Comparison of ENCODE assay signal across 9 cellular contexts in genomic region chr2:207408086-207408794, GRCh38.
DNase-seq lines count a peak whose midpoint lies in the region; ATAC-seq lines count a peak whose summit lies in the region.
"Had no signal": no experiment of that assay in that cellular context is flagged by ENCODE, and none has a peak within 500 bp of the region (broad histone marks: within the 10 kb centered on the region; RNA-seq: fewer than 3 reads in every experiment).

No MANE protein-coding gene starts in this region.

- peak; percentile 97 for DNase-seq in NCI-H2196 treated with DMSO at 0.1 percent for 48 hours (lab: John Stamatoyannopoulos, UW; ENCODE audit: unreplicated experiment)
- DNase-seq in fibroblast of gingiva (ENCODE audit: low read depth): peak; percentile 65
- no peak for DNase-seq in naive thymus-derived CD8-positive, alpha-beta T cell
- no peak for DNase-seq in stimulated activated CD4-positive, alpha-beta T cell treated with anti-CD3 and anti-CD28 coated beads, Interleukin-4, amount 100 ng/mL, for 24 hours
- no peak for DNase-seq in nucleus accumbens (lab: John Stamatoyannopoulos, UW)

- ATAC-seq in GM18861 (IDR thresholded peaks at IDR 0.05; ENCODE audit: unreplicated experiment) (peak; percentile 95), HG03039 (IDR thresholded peaks at IDR 0.05; ENCODE audit: unreplicated experiment) (peak; percentile 84), HG03095 (IDR thresholded peaks at IDR 0.05; ENCODE audit: unreplicated experiment) (no peak)
- no peak for ATAC-seq in naive thymus-derived CD8-positive, alpha-beta T cell

- H3K27me3 Mint-ChIP-seq in naive thymus-derived CD8-positive, alpha-beta T cell: no peaks in the 10 kb centered on the region
- H3K27me3 Mint-ChIP-seq: central memory CD8-positive, alpha-beta T cell had no signal

- no peaks in the 10 kb centered on the region for H3K9me3 Mint-ChIP-seq in naive thymus-derived CD8-positive, alpha-beta T cell
- H3K9me3 Mint-ChIP-seq: central memory CD8-positive, alpha-beta T cell had no signal

- H3K4me1 Mint-ChIP-seq in naive thymus-derived CD8-positive, alpha-beta T cell: peaks cover 0 to 2% (median 0%) of the 10 kb centered on the region in 4 donors
- H3K4me1 Mint-ChIP-seq: central memory CD8-positive, alpha-beta T cell had no signal

- H3K4me3 Mint-ChIP-seq in naive thymus-derived CD8-positive, alpha-beta T cell: no peak overlapping the region
- H3K4me3 Mint-ChIP-seq: central memory CD8-positive, alpha-beta T cell had no signal

- peaks cover 0 to 3% (median 0%) of the 10 kb centered on the region in 3 donors for H3K36me3 Mint-ChIP-seq in naive thymus-derived CD8-positive, alpha-beta T cell

- H3K27ac Mint-ChIP-seq in naive thymus-derived CD8-positive, alpha-beta T cell: no peak overlapping the region

- POLR2A ChIA-PET in naive thymus-derived CD8-positive, alpha-beta T cell (lab: Charles Lee): no interaction called here

Comparison
In these comparisons a context has a peak if more than half of its experiments do, and no peak if none do; other contexts are left out.
1. ATAC-seq: peak in GM18861 (single experiment) and HG03039 (single experiment); none in naive thymus-derived CD8-positive, alpha-beta T cell (0 of 2) and HG03095 (single experiment).
2. DNase-seq: peak in NCI-H2196 treated with DMSO at 0.1 percent for 48 hours (single experiment) and fibroblast of gingiva (single experiment); none in naive thymus-derived CD8-positive, alpha-beta T cell (0 of 10), stimulated activated CD4-positive, alpha-beta T cell treated with anti-CD3 and anti-CD28 coated beads, Interleukin-4, amount 100 ng/mL, for 24 hours (single experiment) and nucleus accumbens (0 of 56).